In the genomic region with DNA sequence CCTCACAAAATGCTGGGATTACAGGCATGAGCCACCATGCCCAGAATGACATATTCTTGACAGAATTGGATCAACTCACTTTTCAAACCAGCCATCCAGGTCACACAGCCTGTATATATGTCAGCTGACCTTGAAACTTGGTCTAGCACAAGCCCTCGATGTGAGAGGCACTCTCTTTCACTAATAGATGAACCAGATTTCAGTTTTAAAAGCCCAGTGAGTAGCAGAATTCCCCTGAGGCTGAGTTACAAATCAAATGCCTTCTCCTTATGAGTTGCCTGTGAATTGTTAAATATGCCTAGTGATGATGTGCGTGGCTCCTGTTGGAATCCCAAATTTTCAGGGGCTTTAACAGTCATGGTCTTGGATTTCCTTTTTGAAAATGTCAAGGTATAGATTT, we compare ENCODE assay signal across 1 cellular context.
TF ChIP-seq lines count a peak whose summit lies in the region.

No MANE protein-coding gene starts in this region.

TF ChIP-seq in GM23338, 12 proteins besides CTCF, POLR2A, EP300 and RAD21:
- TF ChIP-seq, protein P1, sequence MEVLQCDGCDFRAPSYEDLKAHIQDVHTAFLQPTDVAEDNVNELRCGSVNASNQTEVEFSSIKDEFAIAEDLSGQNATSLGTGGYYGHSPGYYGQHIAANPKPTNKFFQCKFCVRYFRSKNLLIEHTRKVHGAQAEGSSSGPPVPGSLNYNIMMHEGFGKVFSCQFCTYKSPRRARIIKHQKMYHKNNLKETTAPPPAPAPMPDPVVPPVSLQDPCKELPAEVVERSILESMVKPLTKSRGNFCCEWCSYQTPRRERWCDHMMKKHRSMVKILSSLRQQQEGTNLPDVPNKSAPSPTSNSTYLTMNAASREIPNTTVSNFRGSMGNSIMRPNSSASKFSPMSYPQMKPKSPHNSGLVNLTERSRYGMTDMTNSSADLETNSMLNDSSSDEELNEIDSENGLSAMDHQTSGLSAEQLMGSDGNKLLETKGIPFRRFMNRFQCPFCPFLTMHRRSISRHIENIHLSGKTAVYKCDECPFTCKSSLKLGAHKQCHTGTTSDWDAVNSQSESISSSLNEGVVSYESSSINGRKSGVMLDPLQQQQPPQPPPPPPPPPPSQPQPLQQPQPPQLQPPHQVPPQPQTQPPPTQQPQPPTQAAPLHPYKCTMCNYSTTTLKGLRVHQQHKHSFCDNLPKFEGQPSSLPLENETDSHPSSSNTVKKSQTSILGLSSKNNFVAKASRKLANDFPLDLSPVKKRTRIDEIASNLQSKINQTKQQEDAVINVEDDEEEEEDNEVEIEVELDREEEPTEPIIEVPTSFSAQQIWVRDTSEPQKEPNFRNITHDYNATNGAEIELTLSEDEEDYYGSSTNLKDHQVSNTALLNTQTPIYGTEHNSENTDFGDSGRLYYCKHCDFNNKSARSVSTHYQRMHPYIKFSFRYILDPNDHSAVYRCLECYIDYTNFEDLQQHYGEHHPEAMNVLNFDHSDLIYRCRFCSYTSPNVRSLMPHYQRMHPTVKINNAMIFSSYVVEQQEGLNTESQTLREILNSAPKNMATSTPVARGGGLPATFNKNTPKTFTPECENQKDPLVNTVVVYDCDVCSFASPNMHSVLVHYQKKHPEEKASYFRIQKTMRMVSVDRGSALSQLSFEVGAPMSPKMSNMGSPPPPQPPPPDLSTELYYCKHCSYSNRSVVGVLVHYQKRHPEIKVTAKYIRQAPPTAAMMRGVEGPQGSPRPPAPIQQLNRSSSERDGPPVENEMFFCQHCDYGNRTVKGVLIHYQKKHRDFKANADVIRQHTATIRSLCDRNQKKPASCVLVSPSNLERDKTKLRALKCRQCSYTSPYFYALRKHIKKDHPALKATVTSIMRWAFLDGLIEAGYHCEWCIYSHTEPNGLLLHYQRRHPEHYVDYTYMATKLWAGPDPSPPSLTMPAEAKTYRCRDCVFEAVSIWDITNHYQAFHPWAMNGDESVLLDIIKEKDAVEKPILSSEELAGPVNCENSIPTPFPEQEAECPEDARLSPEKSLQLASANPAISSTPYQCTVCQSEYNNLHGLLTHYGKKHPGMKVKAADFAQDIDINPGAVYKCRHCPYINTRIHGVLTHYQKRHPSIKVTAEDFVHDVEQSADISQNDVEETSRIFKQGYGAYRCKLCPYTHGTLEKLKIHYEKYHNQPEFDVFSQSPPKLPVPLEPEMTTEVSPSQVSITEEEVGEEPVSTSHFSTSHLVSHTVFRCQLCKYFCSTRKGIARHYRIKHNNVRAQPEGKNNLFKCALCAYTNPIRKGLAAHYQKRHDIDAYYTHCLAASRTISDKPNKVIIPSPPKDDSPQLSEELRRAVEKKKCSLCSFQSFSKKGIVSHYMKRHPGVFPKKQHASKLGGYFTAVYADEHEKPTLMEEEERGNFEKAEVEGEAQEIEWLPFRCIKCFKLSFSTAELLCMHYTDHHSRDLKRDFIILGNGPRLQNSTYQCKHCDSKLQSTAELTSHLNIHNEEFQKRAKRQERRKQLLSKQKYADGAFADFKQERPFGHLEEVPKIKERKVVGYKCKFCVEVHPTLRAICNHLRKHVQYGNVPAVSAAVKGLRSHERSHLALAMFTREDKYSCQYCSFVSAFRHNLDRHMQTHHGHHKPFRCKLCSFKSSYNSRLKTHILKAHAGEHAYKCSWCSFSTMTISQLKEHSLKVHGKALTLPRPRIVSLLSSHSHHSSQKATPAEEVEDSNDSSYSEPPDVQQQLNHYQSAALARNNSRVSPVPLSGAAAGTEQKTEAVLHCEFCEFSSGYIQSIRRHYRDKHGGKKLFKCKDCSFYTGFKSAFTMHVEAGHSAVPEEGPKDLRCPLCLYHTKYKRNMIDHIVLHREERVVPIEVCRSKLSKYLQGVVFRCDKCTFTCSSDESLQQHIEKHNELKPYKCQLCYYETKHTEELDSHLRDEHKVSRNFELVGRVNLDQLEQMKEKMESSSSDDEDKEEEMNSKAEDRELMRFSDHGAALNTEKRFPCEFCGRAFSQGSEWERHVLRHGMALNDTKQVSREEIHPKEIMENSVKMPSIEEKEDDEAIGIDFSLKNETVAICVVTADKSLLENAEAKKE (CRISPR knock-in tag; IDR thresholded peaks at IDR 0.05), result no peak
- TF ChIP-seq EZH2phosphoT487 (IDR thresholded peaks at IDR 0.05; ENCODE audit: unreplicated experiment) (no peak), EZH2 (IDR thresholded peaks at IDR 0.05; ENCODE audit: low read depth, unreplicated experiment) (no peak), JUNB (IDR thresholded peaks at IDR 0.05; ENCODE audit: unreplicated experiment) (no peak), ZNF331 (CRISPR knock-in tag; IDR thresholded peaks at IDR 0.05; ENCODE audit: low read depth) (no peak), CREB1 (CRISPR knock-in tag; IDR thresholded peaks at IDR 0.05; ENCODE audit: low read depth) (no peak), ZNF114 (CRISPR knock-in tag; IDR thresholded peaks at IDR 0.05) (no peak), STAT1 (IDR thresholded peaks at IDR 0.05; ENCODE audit: unreplicated experiment) (no peak), NANOG (IDR thresholded peaks at IDR 0.05; ENCODE audit: borderline replicate concordance) (no peak), POLR2AphosphoS5 (IDR thresholded peaks at IDR 0.05; ENCODE audit: low read depth) (no peak)
- TF ChIP-seq, protein P2, sequence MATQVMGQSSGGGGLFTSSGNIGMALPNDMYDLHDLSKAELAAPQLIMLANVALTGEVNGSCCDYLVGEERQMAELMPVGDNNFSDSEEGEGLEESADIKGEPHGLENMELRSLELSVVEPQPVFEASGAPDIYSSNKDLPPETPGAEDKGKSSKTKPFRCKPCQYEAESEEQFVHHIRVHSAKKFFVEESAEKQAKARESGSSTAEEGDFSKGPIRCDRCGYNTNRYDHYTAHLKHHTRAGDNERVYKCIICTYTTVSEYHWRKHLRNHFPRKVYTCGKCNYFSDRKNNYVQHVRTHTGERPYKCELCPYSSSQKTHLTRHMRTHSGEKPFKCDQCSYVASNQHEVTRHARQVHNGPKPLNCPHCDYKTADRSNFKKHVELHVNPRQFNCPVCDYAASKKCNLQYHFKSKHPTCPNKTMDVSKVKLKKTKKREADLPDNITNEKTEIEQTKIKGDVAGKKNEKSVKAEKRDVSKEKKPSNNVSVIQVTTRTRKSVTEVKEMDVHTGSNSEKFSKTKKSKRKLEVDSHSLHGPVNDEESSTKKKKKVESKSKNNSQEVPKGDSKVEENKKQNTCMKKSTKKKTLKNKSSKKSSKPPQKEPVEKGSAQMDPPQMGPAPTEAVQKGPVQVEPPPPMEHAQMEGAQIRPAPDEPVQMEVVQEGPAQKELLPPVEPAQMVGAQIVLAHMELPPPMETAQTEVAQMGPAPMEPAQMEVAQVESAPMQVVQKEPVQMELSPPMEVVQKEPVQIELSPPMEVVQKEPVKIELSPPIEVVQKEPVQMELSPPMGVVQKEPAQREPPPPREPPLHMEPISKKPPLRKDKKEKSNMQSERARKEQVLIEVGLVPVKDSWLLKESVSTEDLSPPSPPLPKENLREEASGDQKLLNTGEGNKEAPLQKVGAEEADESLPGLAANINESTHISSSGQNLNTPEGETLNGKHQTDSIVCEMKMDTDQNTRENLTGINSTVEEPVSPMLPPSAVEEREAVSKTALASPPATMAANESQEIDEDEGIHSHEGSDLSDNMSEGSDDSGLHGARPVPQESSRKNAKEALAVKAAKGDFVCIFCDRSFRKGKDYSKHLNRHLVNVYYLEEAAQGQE (IDR thresholded peaks at IDR 0.05; ENCODE audit: unreplicated experiment), result no peak
- TF ChIP-seq, protein P3, sequence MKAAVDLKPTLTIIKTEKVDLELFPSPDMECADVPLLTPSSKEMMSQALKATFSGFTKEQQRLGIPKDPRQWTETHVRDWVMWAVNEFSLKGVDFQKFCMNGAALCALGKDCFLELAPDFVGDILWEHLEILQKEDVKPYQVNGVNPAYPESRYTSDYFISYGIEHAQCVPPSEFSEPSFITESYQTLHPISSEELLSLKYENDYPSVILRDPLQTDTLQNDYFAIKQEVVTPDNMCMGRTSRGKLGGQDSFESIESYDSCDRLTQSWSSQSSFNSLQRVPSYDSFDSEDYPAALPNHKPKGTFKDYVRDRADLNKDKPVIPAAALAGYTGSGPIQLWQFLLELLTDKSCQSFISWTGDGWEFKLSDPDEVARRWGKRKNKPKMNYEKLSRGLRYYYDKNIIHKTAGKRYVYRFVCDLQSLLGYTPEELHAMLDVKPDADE (IDR thresholded peaks at IDR 0.05), result no peak
